8 cellular contexts compared by ENCODE assay signal in the genomic region with DNA sequence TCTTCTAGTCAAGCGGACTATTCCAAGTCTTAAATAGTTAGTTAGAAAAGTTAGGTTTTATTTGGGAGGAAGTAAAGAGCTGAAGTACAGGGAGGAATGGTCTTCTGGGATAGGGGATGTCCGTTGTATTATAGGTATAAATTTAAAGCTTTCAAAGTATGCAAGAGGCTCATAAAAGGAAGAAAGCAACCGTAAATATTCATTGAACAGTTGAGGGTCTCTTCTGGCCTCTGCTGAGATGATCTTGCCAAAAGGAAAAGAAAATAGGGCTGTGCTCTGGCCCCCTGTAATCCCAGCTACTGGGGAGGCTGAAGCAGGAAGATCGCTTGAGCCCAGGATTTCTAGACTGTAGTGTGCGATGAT. TPM values are rescaled to one million over a fixed set of nuclear protein-coding genes. Genes with fewer than 3 reads are reported as not detected.
A peak's percentile ranks its signal among the peaks of the same experiment; 100 is the strongest.
DNase-seq lines count a peak whose midpoint lies in the region; ATAC-seq and TF ChIP-seq lines count a peak whose summit lies in the region.

No MANE protein-coding gene starts in this region.

- H3K27ac Mint-ChIP-seq in memory B cell, result peak overlapping the region; percentile 92

- no peak for TF ChIP-seq CTCF in cardiac muscle cell (IDR thresholded peaks at IDR 0.05; ENCODE audit: low read depth, low read length)
- TF ChIP-seq CTCF in astrocyte of the spinal cord (IDR thresholded peaks at IDR 0.05; ENCODE audit: low read depth, low read length), result no peak
- TF ChIP-seq CTCF in uterus (IDR thresholded peaks at IDR 0.05), result no peak

- H3K4me3 Mint-ChIP-seq in memory B cell, result peak overlapping the region; percentile 94

- no peak for TF ChIP-seq POLR2A in uterus (IDR thresholded peaks at IDR 0.05)

- H3K4me1 ChIP-seq in cardiac muscle cell (ENCODE audit: low read depth) (no peaks in the 10 kb centered on the region), uterus (no peaks in the 10 kb centered on the region)

- H3K27me3 ChIP-seq in cardiac muscle cell (no peaks in the 10 kb centered on the region), uterus (no peaks in the 10 kb centered on the region)

- H3K27ac ChIP-seq in cardiac muscle cell (peak overlapping the region; percentile 77), uterus (peak overlapping the region; percentile 92)

- H3K9me3 Mint-ChIP-seq in memory B cell, result no peaks in the 10 kb centered on the region

- peaks cover 2% of the 10 kb centered on the region for H3K36me3 Mint-ChIP-seq in memory B cell

- ATAC-seq in Right ventricle myocardium inferior, result no peak
- no peak for ATAC-seq in memory B cell (ENCODE audit: low read depth)
- ATAC-seq in HG02870 (IDR thresholded peaks at IDR 0.05; ENCODE audit: unreplicated experiment), result no peak
- ATAC-seq in GM21381 (IDR thresholded peaks at IDR 0.05; ENCODE audit: unreplicated experiment), result no peak
- ATAC-seq in GM19351 (IDR thresholded peaks at IDR 0.05; ENCODE audit: unreplicated experiment), result no peak

- intact Hi-C loops in Right ventricle myocardium inferior (cut with DNase I), result loop anchor here (5.0 kb wide), 1 partner anchor 87 kb away; a partner anchor contains a TSS
- intact Hi-C loops in uterus (cut with DNase I; ENCODE audit: low total_unique reads), result no loop called here

- H3K27me3 Mint-ChIP-seq in memory B cell, result no peaks in the 10 kb centered on the region

- no peaks in the 10 kb centered on the region for H3K9me3 ChIP-seq in cardiac muscle cell (ENCODE audit: low read depth)
- no peaks in the 10 kb centered on the region for H3K9me3 ChIP-seq in uterus

- peak overlapping the region; percentile 50 for H3K4me3 ChIP-seq in cardiac muscle cell
- H3K4me3 ChIP-seq in astrocyte of the spinal cord (ENCODE audit: low read depth, low read length), result peak overlapping the region; percentile 73
- peak overlapping the region; percentile 57 to 76 for H3K4me3 ChIP-seq in uterus

- H3K36me3 ChIP-seq in cardiac muscle cell, result no peaks in the 10 kb centered on the region
- no peaks in the 10 kb centered on the region for H3K36me3 ChIP-seq in uterus

- peaks cover 17% of the 10 kb centered on the region for H3K4me1 Mint-ChIP-seq in memory B cell

- DNase-seq in cardiac muscle cell (ENCODE audit: low read depth in 1 of 2, low spot score in 1 of 2) (no peak), Right ventricle myocardium inferior (ENCODE audit: missing footprints) (no peak), astrocyte of the spinal cord (ENCODE audit: low read depth, low spot score) (no peak), memory B cell (ENCODE audit: low spot score in 2 of 2) (no peak), uterus (no peak)

- in situ Hi-C loops in astrocyte of the spinal cord (cut with HindIII; ENCODE audit: low sequenced_read_pairs), result no loop called here

RNA-seq across cellular contexts. Expression of a gene that starts 0.4 kb away (rescaled TPM):
- total RNA-seq in cardiac muscle cell (12.8 and 19.6 TPM in 2 replicates), Right ventricle myocardium inferior (3.2 TPM), uterus (10 to 100 TPM in 1 of 4 donors, 1 to 10 TPM in 3; 2.1 to 19.4 (median 5.6) TPM)
- polyA plus RNA-seq in cardiac muscle cell, result 22.7 and 28.5 TPM in 2 replicates

RNA-seq across cellular contexts. Expression of a gene that starts 4.9 kb away (rescaled TPM):
- total RNA-seq in cardiac muscle cell (not detected in 2 replicates), Right ventricle myocardium inferior (not detected), uterus (not detected)
- polyA plus RNA-seq in cardiac muscle cell, result 0.29 and 1.4 TPM in 2 replicates

RNA-seq across cellular contexts. Expression of a gene that starts 18.8 kb away (rescaled TPM):
- total RNA-seq in cardiac muscle cell (3.6 and 4.9 TPM in 2 replicates), Right ventricle myocardium inferior (3.1 TPM), uterus (1 to 10 TPM; 2.4 to 4.4 (median 3.0) TPM)
- 4.4 and 5.3 TPM in 2 replicates for polyA plus RNA-seq in cardiac muscle cell

RNA-seq across cellular contexts. Expression of a gene that starts 38.4 kb away (rescaled TPM):
- total RNA-seq in cardiac muscle cell (1.3 and 1.4 TPM in 2 replicates), Right ventricle myocardium inferior (0.76 TPM), uterus (1 to 10 TPM in 2 of 4 donors, under 1 TPM in 1, not detected in 1; 0.29 to 5.9 (median 1.1) TPM)
- polyA plus RNA-seq in cardiac muscle cell, result 1.2 and 1.3 TPM in 2 replicates
